In genomic region chr11:19525276-19525675, GRCh38 we compare ENCODE assay signal across 1 cellular context.
TF ChIP-seq lines count a peak whose summit lies in the region.

No MANE protein-coding gene starts in this region.

TF ChIP-seq in SK-N-SH treated with all-trans-retinoic acid at 6 μM for 48 hours, 23 proteins besides CTCF, POLR2A, EP300 and RAD21 (continued from another document):
- no peak for TF ChIP-seq TSHZ2 (CRISPR knock-in tag; IDR thresholded peaks at IDR 0.05)
- no peak for TF ChIP-seq ZNF565 (CRISPR knock-in tag; conservative IDR thresholded peaks at IDR 0.05; ENCODE audit: low read depth)
- TF ChIP-seq CREB5 (CRISPR knock-in tag; IDR thresholded peaks at IDR 0.05; ENCODE audit: low read depth), result no peak
